1 cellular context compared by ENCODE assay signal in genomic region chr20:47330071-47330470, GRCh38.
A peak's percentile ranks its signal among the peaks of the same experiment; 100 is the strongest.
TF ChIP-seq lines count a peak whose summit lies in the region.

No MANE protein-coding gene starts in this region.

TF ChIP-seq in K562, 482 proteins besides CTCF, POLR2A, EP300 and RAD21 (continued from another document):
- TF ChIP-seq MGA (IDR thresholded peaks at IDR 0.05), result no peak
- TF ChIP-seq CXXC5 (CRISPR knock-in tag; IDR thresholded peaks at IDR 0.05), result 0 out of 2 replicates have a peak, but pooled peaks have one; percentile 7
